Comparison of ENCODE assay signal across 8 cellular contexts in the genomic region with DNA sequence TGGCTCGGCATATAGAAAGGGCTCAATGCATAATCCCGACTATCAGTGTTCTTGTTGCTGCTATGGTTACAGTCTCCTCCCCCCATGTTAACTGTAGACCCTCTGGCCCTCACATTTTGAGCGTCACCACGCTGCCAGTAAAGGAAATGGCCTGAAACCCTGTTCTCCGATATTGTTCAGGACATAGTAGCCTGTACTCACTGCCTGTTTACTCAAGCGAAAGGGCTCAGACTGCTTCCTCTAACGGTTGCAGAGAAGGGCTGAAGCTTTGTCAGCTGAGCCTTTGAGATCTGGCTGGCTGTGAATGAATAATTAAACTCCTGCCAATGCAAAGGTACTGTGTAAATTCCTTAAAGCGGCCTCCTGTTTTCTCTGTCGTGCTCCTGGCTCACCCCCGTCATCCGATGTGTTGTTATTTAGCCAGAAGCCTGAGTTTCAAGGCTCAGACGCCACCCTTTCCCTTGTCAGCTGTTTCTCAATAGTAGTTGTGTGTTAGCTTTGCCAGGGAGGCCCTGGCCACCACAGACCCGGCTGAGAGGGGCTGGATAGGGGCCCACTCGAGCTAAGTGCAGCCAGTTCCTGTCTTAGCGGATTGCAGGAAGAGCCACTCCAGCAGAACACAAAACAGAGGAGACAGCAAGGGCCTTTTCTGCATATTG. TPM values are rescaled to one million over a fixed set of nuclear protein-coding genes. Genes with fewer than 3 reads are reported as not detected.
DNase-seq lines count a peak whose midpoint lies in the region; ATAC-seq and TF ChIP-seq lines count a peak whose summit lies in the region.

No MANE protein-coding gene starts in this region.

- no peak overlapping the region for H3K4me3 ChIP-seq in ovary

- H3K27ac Mint-ChIP-seq in activated CD4-positive, alpha-beta T cell treated with anti-CD3 and anti-CD28 coated beads for 36 hours, result no peak overlapping the region

- 12 to 19% (median 16%) methylated on average over 15 of the region's 15 CpGs for WGBS in ovary, 3 donors

- H3K4me3 Mint-ChIP-seq in activated CD4-positive, alpha-beta T cell treated with anti-CD3 and anti-CD28 coated beads for 36 hours, result no peak overlapping the region

- POLR2A ChIA-PET in activated CD4-positive, alpha-beta T cell treated with anti-CD3 and anti-CD28 coated beads for 36 hours (lab: Charles Lee), result no interaction called here

- CTCF ChIA-PET in activated CD4-positive, alpha-beta T cell treated with anti-CD3 and anti-CD28 coated beads for 36 hours (lab: Charles Lee), result no interaction called here

- TF ChIP-seq CTCF in 22Rv1 (IDR thresholded peaks at IDR 0.05) (no peak), ovary (IDR thresholded peaks at IDR 0.05) (no peak)

- intact Hi-C loops in head of caudate nucleus (cut with DNase I), result no loop called here
- intact Hi-C loops in ovary (cut with DNase I), result no loop called here
- intact Hi-C loops in activated CD4-positive, alpha-beta T cell treated with anti-CD3 and anti-CD28 coated beads for 36 hours (cut with DNase I, micrococcal nuclease), result no loop called here

- peak overlapping the region; percentile 40 for H3K27ac ChIP-seq in 22Rv1
- peak overlapping the region; percentile 24 to 66 for H3K27ac ChIP-seq in ovary

- ATAC-seq in HG03103 (IDR thresholded peaks at IDR 0.05; ENCODE audit: low read depth, unreplicated experiment) (peak; percentile 90), GM19467 (IDR thresholded peaks at IDR 0.05; ENCODE audit: unreplicated experiment) (no peak), GM21515 (IDR thresholded peaks at IDR 0.05; ENCODE audit: unreplicated experiment) (no peak)
- no peak for ATAC-seq in activated CD4-positive, alpha-beta T cell treated with anti-CD3 and anti-CD28 coated beads for 36 hours

- H3K36me3 ChIP-seq in ovary, result no peaks in the 10 kb centered on the region

- H3K36me3 Mint-ChIP-seq in activated CD4-positive, alpha-beta T cell treated with anti-CD3 and anti-CD28 coated beads for 36 hours (ENCODE audit: low read depth), result no peaks in the 10 kb centered on the region

- no peaks in the 10 kb centered on the region for H3K4me1 Mint-ChIP-seq in activated CD4-positive, alpha-beta T cell treated with anti-CD3 and anti-CD28 coated beads for 36 hours

- no peaks in the 10 kb centered on the region for H3K27me3 ChIP-seq in ovary

- TF ChIP-seq POLR2A in ovary (IDR thresholded peaks at IDR 0.05), result no peak

- peaks cover 10% of the 10 kb centered on the region for H3K4me1 ChIP-seq in ovary (ENCODE audit: insufficient read depth)

- TF ChIP-seq EP300 in ovary (IDR thresholded peaks at IDR 0.05), result no peak

- H3K9me3 Mint-ChIP-seq in activated CD4-positive, alpha-beta T cell treated with anti-CD3 and anti-CD28 coated beads for 36 hours (ENCODE audit: low read depth), result peaks cover under 1% of the 10 kb centered on the region

- no peaks in the 10 kb centered on the region for H3K9me3 ChIP-seq in ovary

- H3K27me3 Mint-ChIP-seq in activated CD4-positive, alpha-beta T cell treated with anti-CD3 and anti-CD28 coated beads for 36 hours, result peaks cover 9% of the 10 kb centered on the region

- DNase-seq in SIG-M5 (lab: John Stamatoyannopoulos, UW) (peak; percentile 62), head of caudate nucleus (peak; percentile 16 to 79 (median 56)), ovary (peak; percentile 65 to 83 (median 72))
- DNase-seq in activated CD4-positive, alpha-beta T cell treated with anti-CD3 and anti-CD28 coated beads for 36 hours, result no peak

RNA-seq across cellular contexts. Expression of gene RALGAPA2, which starts 31.2 kb away (rescaled TPM):
- 10 to 100 TPM; 11.9 to 27.5 (median 19.9) TPM for total RNA-seq in ovary
- polyA plus RNA-seq in ovary, result 10 to 100 TPM in 1 of 2 donors, 1 to 10 TPM in 1; 8.4 to 31.7 TPM
- total RNA-seq in activated CD4-positive, alpha-beta T cell treated with anti-CD3 and anti-CD28 coated beads for 36 hours, result 10 to 100 TPM; 20.2 to 26.4 TPM
